ENCODE assay signal across 8 cellular contexts in genomic region chr12:68240975-68241374, GRCh38. TPM values are rescaled to one million over a fixed set of nuclear protein-coding genes. Genes with fewer than 3 reads are reported as not detected.
DNase-seq lines count a peak whose midpoint lies in the region; ATAC-seq and TF ChIP-seq lines count a peak whose summit lies in the region.

No MANE protein-coding gene starts in this region.

- H3K4me2 ChIP-seq in parathyroid adenoma (ENCODE audit: low read length) (peak overlapping the region; percentile 9), smooth muscle cell (no peak overlapping the region)

- DNase-seq in brain microvascular endothelial cell: peak; percentile 59
- DNase-seq in NCI-H82 treated with DMSO at 0.1 percent for 48 hours (lab: John Stamatoyannopoulos, UW; ENCODE audit: unreplicated experiment): no peak
- no peak for DNase-seq in COLO829 (ENCODE audit: low spot score)
- DNase-seq in smooth muscle cell (lab: John Stamatoyannopoulos, UW; ENCODE audit: unreplicated experiment): no peak

- H3F3A ChIP-seq in smooth muscle cell (ENCODE audit: low read depth): peaks cover 17% of the 10 kb centered on the region

- H3K27me3 ChIP-seq in brain microvascular endothelial cell (replicated peaks) (no peaks in the 10 kb centered on the region), parathyroid adenoma (ENCODE audit: control insufficient read depth, insufficient read depth, low read length) (no peaks in the 10 kb centered on the region), smooth muscle cell (ENCODE audit: low read depth) (no peaks in the 10 kb centered on the region)

- H3K9ac ChIP-seq in parathyroid adenoma: no peak overlapping the region
- no peak overlapping the region for H3K9ac ChIP-seq in smooth muscle cell (ENCODE audit: low read depth)

- H3K36me3 ChIP-seq in brain microvascular endothelial cell (replicated peaks): no peaks in the 10 kb centered on the region
- H3K36me3 ChIP-seq in parathyroid adenoma (ENCODE audit: control insufficient read depth, insufficient read depth, low read length): no peaks in the 10 kb centered on the region
- no peaks in the 10 kb centered on the region for H3K36me3 ChIP-seq in smooth muscle cell (ENCODE audit: low read depth)

- H3K9me3 ChIP-seq in parathyroid adenoma (ENCODE audit: control insufficient read depth, low read length) (no peaks in the 10 kb centered on the region), smooth muscle cell (replicated peaks; ENCODE audit: low read depth) (no peaks in the 10 kb centered on the region)

- H3K27ac ChIP-seq in brain microvascular endothelial cell: peak overlapping the region; percentile 72
- H3K27ac ChIP-seq in parathyroid adenoma: no peak overlapping the region
- no peak overlapping the region for H3K27ac ChIP-seq in smooth muscle cell (ENCODE audit: low read depth)

- H4K20me1 ChIP-seq in smooth muscle cell (ENCODE audit: low read depth): no peaks in the 10 kb centered on the region

- H3K79me2 ChIP-seq in parathyroid adenoma (no peaks in the 10 kb centered on the region), smooth muscle cell (ENCODE audit: low read depth) (no peaks in the 10 kb centered on the region)

- H3K4me1 ChIP-seq in parathyroid adenoma (peaks cover 7% of the 10 kb centered on the region), smooth muscle cell (ENCODE audit: low read depth) (peaks cover 26% of the 10 kb centered on the region)

- WGBS in smooth muscle cell (ENCODE audit: low lambda C conversion rate): 31% methylated on average over 1 of the region's 1 CpG

- TF ChIP-seq CTCF in brain microvascular endothelial cell (IDR thresholded peaks at IDR 0.05; ENCODE audit: low read depth, low read length, missing control alignments): no peak
- TF ChIP-seq CTCF in parathyroid adenoma (IDR thresholded peaks at IDR 0.05): no peak
- no peak for TF ChIP-seq CTCF in smooth muscle cell (IDR thresholded peaks at IDR 0.05; ENCODE audit: borderline replicate concordance, insufficient read depth, poor library complexity, severe bottlenecking)

- in situ Hi-C loops in brain microvascular endothelial cell (cut with HindIII; ENCODE audit: low pct_ligation_motif_present, low sequenced_read_pairs): no loop called here

- H2AFZ ChIP-seq in parathyroid adenoma (no peak overlapping the region), smooth muscle cell (ENCODE audit: low read depth) (no peak overlapping the region)

- H3K4me3 ChIP-seq in brain microvascular endothelial cell (ENCODE audit: low read depth, low read length): no peak overlapping the region
- no peak overlapping the region for H3K4me3 ChIP-seq in parathyroid adenoma (ENCODE audit: low read depth, low read length)
- H3K4me3 ChIP-seq in smooth muscle cell: no peak overlapping the region

- ATAC-seq in GM18867 (IDR thresholded peaks at IDR 0.05; ENCODE audit: unreplicated experiment) (peak; percentile 98), HG02943 (IDR thresholded peaks at IDR 0.05; ENCODE audit: low read depth, unreplicated experiment) (peak; percentile 98), SK-N-SH treated with all-trans-retinoic acid at 6 μM for 48 hours (peak; percentile 50)

TF ChIP-seq in SK-N-SH treated with all-trans-retinoic acid at 6 μM for 48 hours, 23 proteins besides CTCF, POLR2A, EP300 and RAD21:
- TF ChIP-seq TCF4 (CRISPR knock-in tag; IDR thresholded peaks at IDR 0.05; ENCODE audit: borderline replicate concordance): no peak
- no peak for TF ChIP-seq POU6F1 (CRISPR knock-in tag; IDR thresholded peaks at IDR 0.05; ENCODE audit: borderline replicate concordance, low read depth)
- TF ChIP-seq OSR1 (CRISPR knock-in tag; IDR thresholded peaks at IDR 0.05): no peak
- no peak for TF ChIP-seq PATZ1 (CRISPR knock-in tag; IDR thresholded peaks at IDR 0.05; ENCODE audit: borderline replicate concordance)
- TF ChIP-seq PPARA (CRISPR knock-in tag; IDR thresholded peaks at IDR 0.05; ENCODE audit: borderline replicate concordance): no peak

RNA-seq across cellular contexts. Expression of gene IL22, which starts 12.4 kb away (rescaled TPM):
- total RNA-seq in smooth muscle cell: not detected in 2 replicates
- not detected in 2 replicates for polyA plus RNA-seq in smooth muscle cell

RNA-seq across cellular contexts. Expression of gene IL26, which starts 15.4 kb away (rescaled TPM):
- total RNA-seq in smooth muscle cell: not detected in 2 replicates
- not detected in 2 replicates for polyA plus RNA-seq in smooth muscle cell
